Comparison of ENCODE assay signal across 8 cellular contexts in the genomic region with DNA sequence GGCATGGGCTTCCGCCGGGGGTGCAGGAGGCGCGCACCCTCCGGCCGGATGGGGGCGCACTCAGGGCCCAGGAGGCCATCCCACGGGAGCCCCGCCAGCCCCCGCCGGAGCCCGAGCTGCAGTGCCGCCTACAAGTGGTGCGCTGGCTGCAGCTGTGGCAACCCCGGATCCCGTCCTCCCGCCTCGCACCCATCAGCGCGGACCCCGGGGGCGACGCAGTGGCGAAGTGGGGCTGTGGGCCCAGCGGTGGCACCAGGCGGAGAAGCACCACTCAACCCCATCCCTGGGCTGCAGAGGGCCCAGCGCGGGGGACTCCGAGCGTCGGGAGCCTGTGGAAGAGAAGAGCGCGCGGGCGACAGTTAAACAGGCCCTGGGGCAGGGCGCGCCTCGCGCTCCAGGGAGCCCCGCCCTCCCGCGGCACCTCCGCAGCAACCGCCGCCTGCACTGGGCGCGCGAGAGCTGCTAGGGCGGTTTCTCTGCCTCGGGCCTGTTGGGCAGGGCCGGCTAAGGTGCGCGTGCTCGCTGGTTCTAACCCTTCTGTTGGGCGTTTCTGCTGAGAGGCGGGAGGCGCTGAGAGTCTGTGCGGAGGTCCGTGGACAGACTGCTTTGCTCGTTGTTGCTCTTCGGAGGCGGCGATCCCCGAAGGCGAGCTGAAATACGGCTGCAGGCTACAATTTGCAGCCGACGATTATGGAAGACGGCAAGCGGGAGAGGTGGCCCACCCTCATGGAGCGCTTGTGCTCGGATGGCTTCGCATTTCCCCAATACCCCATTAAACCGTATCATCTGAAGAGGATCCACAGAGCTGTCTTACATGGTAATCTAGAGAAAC. TPM values are rescaled to one million over a fixed set of nuclear protein-coding genes. Genes with fewer than 3 reads are reported as not detected.
A peak's percentile ranks its signal among the peaks of the same experiment; 100 is the strongest.
DNase-seq lines count a peak whose midpoint lies in the region; ATAC-seq and TF ChIP-seq lines count a peak whose summit lies in the region.
"Not testable (repeated sequence)": the region's sequence is repeated elsewhere in the genome, so short reads cannot be mapped to it uniquely, and the experiment has no call there.

Gene ANKRD36 (plus strand): TSS at position 104 of the 832 bp plus-strand sequence. CDS start 587 bp downstream, at position 691.

- not testable (repeated sequence) for H3K27ac ChIP-seq in SK-N-MC

- peak within 1 kb of the TSS; percentile 57 for H3K9ac ChIP-seq in SK-N-MC (ENCODE audit: insufficient read length)

- H3K4me3 ChIP-seq in SK-N-MC (peak within 1 kb of the TSS; percentile 86), fibroblast of villous mesenchyme (ENCODE audit: low read depth, low read length) (peak within 1 kb of the TSS; percentile 72)

- ATAC-seq in GM19395 (IDR thresholded peaks at IDR 0.05; ENCODE audit: unreplicated experiment) (peak; percentile 94), HG03175 (IDR thresholded peaks at IDR 0.05; ENCODE audit: unreplicated experiment) (peak; percentile 86)

- not testable (repeated sequence) for H3K9me3 ChIP-seq in SK-N-MC (ENCODE audit: low read depth, low read length)

- peak; percentile 90 for DNase-seq in CD1c-positive myeloid dendritic cell (ENCODE audit: extremely low spot score)
- DNase-seq in SK-N-MC (ENCODE audit: low read depth, low spot score) = not testable (repeated sequence)
- peak; percentile 88 for DNase-seq in activated naive CD4-positive, alpha-beta T cell treated with anti-CD3 and anti-CD28 coated beads, Interleukin-2, amount 50 U/mL, for 16 hours
- DNase-seq in fibroblast of villous mesenchyme (ENCODE audit: low read depth) = peak; percentile 82
- peak; percentile 84 for DNase-seq in myocyte (ENCODE audit: low read depth)
- DNase-seq in stimulated activated CD8-positive, alpha-beta memory T cell treated with anti-CD3 and anti-CD28 coated beads, Interleukin-15, amount 100 ng/mL, for 1 hour (ENCODE audit: low read depth) = peak; percentile 53

- H3K36me3 ChIP-seq in SK-N-MC (ENCODE audit: insufficient read depth, low read length) = not testable (repeated sequence)

- TF ChIP-seq CTCF in fibroblast of villous mesenchyme (IDR thresholded peaks at IDR 0.05; ENCODE audit: insufficient read depth, low read depth, low read length) = peak; percentile 53

RNA-seq across cellular contexts. Expression of gene ANKRD36, which starts in this region (rescaled TPM):
- total RNA-seq in fibroblast of villous mesenchyme (27.7 and 28.9 TPM in 2 replicates), myocyte (9.5 and 13.3 TPM in 2 replicates)
- polyA plus RNA-seq in myocyte (2012) = 2.4 TPM
